Comparison of ENCODE assay signal across 2 cellular contexts in genomic region chr7:155228894-155229293, GRCh38.
TF ChIP-seq lines count a peak whose summit lies in the region.

No MANE protein-coding gene starts in this region.

TF ChIP-seq in H1, 55 proteins besides CTCF, POLR2A, EP300 and RAD21:
- TF ChIP-seq PHF8 (conservative IDR thresholded peaks at IDR 0.05; ENCODE audit: low read depth, low read length): no peak
- no peak for TF ChIP-seq BCL11A (IDR thresholded peaks at IDR 0.05; ENCODE audit: low read depth in 2 of 2, low read length in 2 of 2)
- no peak for TF ChIP-seq BACH1 (IDR thresholded peaks at IDR 0.05; ENCODE audit: low read length)
- no peak for TF ChIP-seq SAP30 (IDR thresholded peaks at IDR 0.05; ENCODE audit: insufficient read depth, insufficient replicate concordance, low read length)
- TF ChIP-seq HDAC2 (IDR thresholded peaks at IDR 0.05; ENCODE audit: borderline replicate concordance in 1 of 2, low read depth in 2 of 2, low read length in 2 of 2): no peak
- no peak for TF ChIP-seq SP2 (IDR thresholded peaks at IDR 0.05; ENCODE audit: low read length)
- no peak for TF ChIP-seq FOSL1 (IDR thresholded peaks at IDR 0.05; ENCODE audit: insufficient read depth, low read depth, low read length)
- TF ChIP-seq KDM5A (IDR thresholded peaks at IDR 0.05; ENCODE audit: low read length): no peak
- TF ChIP-seq SP4 (IDR thresholded peaks at IDR 0.05; ENCODE audit: low read length): no peak
- no peak for TF ChIP-seq USF2 (IDR thresholded peaks at IDR 0.05; ENCODE audit: low read length)
- TF ChIP-seq POU5F1 (IDR thresholded peaks at IDR 0.05; ENCODE audit: low read depth, low read length): no peak
- no peak for TF ChIP-seq CBX5 (IDR thresholded peaks at IDR 0.05; ENCODE audit: low read depth, low read length)
- no peak for TF ChIP-seq HDAC6 (IDR thresholded peaks at IDR 0.05; ENCODE audit: low read depth, low read length)
- no peak for TF ChIP-seq JUND (IDR thresholded peaks at IDR 0.05; ENCODE audit: low read length)
- TF ChIP-seq CTBP2 (IDR thresholded peaks at IDR 0.05; ENCODE audit: borderline replicate concordance, insufficient read depth, insufficient read length, low read length): no peak
- TF ChIP-seq SUZ12 (IDR thresholded peaks at IDR 0.05; ENCODE audit: low read length): no peak
- no peak for TF ChIP-seq CEBPB (IDR thresholded peaks at IDR 0.05; ENCODE audit: low read depth, low read length)
- no peak for TF ChIP-seq RNF2 (IDR thresholded peaks at IDR 0.05; ENCODE audit: borderline replicate concordance, low read depth, low read length, missing control alignments, poor library complexity, severe bottlenecking)
- no peak for TF ChIP-seq MAFK (IDR thresholded peaks at IDR 0.05; ENCODE audit: low read depth, low read length)
TF ChIP-seq in H1: peak in this region for 0.

TF ChIP-seq in SK-N-SH, 30 proteins besides CTCF, POLR2A, EP300 and RAD21:
- TF ChIP-seq FOXM1 (IDR thresholded peaks at IDR 0.05; ENCODE audit: low read depth): no peak
- no peak for TF ChIP-seq MXI1 (IDR thresholded peaks at IDR 0.05; ENCODE audit: low read depth, low read length)
- TF ChIP-seq SMC3 (IDR thresholded peaks at IDR 0.05; ENCODE audit: low read depth, low read length): no peak
